ENCODE assay signal across 2 cellular contexts in genomic region chr9:96581823-96582598, GRCh38.
TF ChIP-seq lines count a peak whose summit lies in the region.

No MANE protein-coding gene starts in this region.

TF ChIP-seq in HepG2, 621 proteins besides CTCF, POLR2A, EP300 and RAD21:
- TF ChIP-seq IKZF1 (IDR thresholded peaks at IDR 0.05): no peak
- TF ChIP-seq HDAC1 (CRISPR knock-in tag; IDR thresholded peaks at IDR 0.05): no peak
- no peak for TF ChIP-seq BCL6 (CRISPR knock-in tag; IDR thresholded peaks at IDR 0.05)
- TF ChIP-seq ZNF121 (CRISPR knock-in tag; IDR thresholded peaks at IDR 0.05): no peak
- TF ChIP-seq TSC22D2 (CRISPR knock-in tag; IDR thresholded peaks at IDR 0.05; ENCODE audit: borderline replicate concordance): no peak
- TF ChIP-seq, protein P1, sequence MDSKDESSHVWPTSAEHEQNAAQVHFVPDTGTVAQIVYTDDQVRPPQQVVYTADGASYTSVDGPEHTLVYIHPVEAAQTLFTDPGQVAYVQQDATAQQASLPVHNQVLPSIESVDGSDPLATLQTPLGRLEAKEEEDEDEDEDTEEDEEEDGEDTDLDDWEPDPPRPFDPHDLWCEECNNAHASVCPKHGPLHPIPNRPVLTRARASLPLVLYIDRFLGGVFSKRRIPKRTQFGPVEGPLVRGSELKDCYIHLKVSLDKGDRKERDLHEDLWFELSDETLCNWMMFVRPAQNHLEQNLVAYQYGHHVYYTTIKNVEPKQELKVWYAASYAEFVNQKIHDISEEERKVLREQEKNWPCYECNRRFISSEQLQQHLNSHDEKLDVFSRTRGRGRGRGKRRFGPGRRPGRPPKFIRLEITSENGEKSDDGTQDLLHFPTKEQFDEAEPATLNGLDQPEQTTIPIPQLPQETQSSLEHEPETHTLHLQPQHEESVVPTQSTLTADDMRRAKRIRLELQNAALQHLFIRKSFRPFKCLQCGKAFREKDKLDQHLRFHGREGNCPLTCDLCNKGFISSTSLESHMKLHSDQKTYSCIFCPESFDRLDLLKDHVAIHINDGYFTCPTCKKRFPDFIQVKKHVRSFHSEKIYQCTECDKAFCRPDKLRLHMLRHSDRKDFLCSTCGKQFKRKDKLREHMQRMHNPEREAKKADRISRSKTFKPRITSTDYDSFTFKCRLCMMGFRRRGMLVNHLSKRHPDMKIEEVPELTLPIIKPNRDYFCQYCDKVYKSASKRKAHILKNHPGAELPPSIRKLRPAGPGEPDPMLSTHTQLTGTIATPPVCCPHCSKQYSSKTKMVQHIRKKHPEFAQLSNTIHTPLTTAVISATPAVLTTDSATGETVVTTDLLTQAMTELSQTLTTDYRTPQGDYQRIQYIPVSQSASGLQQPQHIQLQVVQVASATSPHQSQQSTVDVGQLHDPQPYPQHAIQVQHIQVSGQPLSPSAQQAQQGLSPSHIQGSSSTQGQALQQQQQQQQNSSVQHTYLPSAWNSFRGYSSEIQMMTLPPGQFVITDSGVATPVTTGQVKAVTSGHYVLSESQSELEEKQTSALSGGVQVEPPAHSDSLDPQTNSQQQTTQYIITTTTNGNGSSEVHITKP (CRISPR knock-in tag; IDR thresholded peaks at IDR 0.05; ENCODE audit: low read depth): no peak
- TF ChIP-seq PHF20 (CRISPR knock-in tag; IDR thresholded peaks at IDR 0.05): no peak
- TF ChIP-seq KMT2B (CRISPR knock-in tag; IDR thresholded peaks at IDR 0.05): no peak
- TF ChIP-seq HNF1B (CRISPR knock-in tag; IDR thresholded peaks at IDR 0.05): no peak
- TF ChIP-seq HOMEZ (CRISPR knock-in tag; IDR thresholded peaks at IDR 0.05; ENCODE audit: low read depth): no peak
- no peak for TF ChIP-seq SIN3B (IDR thresholded peaks at IDR 0.05; ENCODE audit: low read length)
- no peak for TF ChIP-seq POGZ (CRISPR knock-in tag; IDR thresholded peaks at IDR 0.05)
- TF ChIP-seq TBL1XR1 (IDR thresholded peaks at IDR 0.05; ENCODE audit: borderline replicate concordance, low read length, partially characterized antibody): no peak
- TF ChIP-seq, protein P2, sequence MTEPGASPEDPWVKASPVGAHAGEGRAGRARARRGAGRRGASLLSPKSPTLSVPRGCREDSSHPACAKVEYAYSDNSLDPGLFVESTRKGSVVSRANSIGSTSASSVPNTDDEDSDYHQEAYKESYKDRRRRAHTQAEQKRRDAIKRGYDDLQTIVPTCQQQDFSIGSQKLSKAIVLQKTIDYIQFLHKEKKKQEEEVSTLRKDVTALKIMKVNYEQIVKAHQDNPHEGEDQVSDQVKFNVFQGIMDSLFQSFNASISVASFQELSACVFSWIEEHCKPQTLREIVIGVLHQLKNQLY (CRISPR knock-in tag; IDR thresholded peaks at IDR 0.05): no peak
- TF ChIP-seq ZNF878 (CRISPR knock-in tag; IDR thresholded peaks at IDR 0.05): no peak

TF ChIP-seq in SK-N-SH treated with all-trans-retinoic acid at 6 μM for 48 hours, 23 proteins besides CTCF, POLR2A, EP300 and RAD21:
- TF ChIP-seq BACH2 (CRISPR knock-in tag; IDR thresholded peaks at IDR 0.05; ENCODE audit: borderline replicate concordance) (no peak), ZNF8 (CRISPR knock-in tag; IDR thresholded peaks at IDR 0.05) (no peak), ARNTL (CRISPR knock-in tag; IDR thresholded peaks at IDR 0.05; ENCODE audit: borderline replicate concordance, low read depth) (no peak), OSR1 (CRISPR knock-in tag; IDR thresholded peaks at IDR 0.05) (no peak), ZNF565 (CRISPR knock-in tag; conservative IDR thresholded peaks at IDR 0.05; ENCODE audit: low read depth) (no peak), RARB (CRISPR knock-in tag; IDR thresholded peaks at IDR 0.05) (no peak), CSDC2 (CRISPR knock-in tag; IDR thresholded peaks at IDR 0.05) (no peak), ESRRG (CRISPR knock-in tag; IDR thresholded peaks at IDR 0.05) (no peak), TCF4 (CRISPR knock-in tag; IDR thresholded peaks at IDR 0.05; ENCODE audit: borderline replicate concordance) (no peak), CSRNP3 (CRISPR knock-in tag; IDR thresholded peaks at IDR 0.05) (no peak), ZFP30 (CRISPR knock-in tag; IDR thresholded peaks at IDR 0.05) (no peak), GLIS3 (CRISPR knock-in tag; IDR thresholded peaks at IDR 0.05) (no peak), PPARA (CRISPR knock-in tag; IDR thresholded peaks at IDR 0.05; ENCODE audit: borderline replicate concordance) (no peak), ISL1 (CRISPR knock-in tag; IDR thresholded peaks at IDR 0.05) (no peak), ZC3H10 (CRISPR knock-in tag; IDR thresholded peaks at IDR 0.05) (no peak), ZNF70 (CRISPR knock-in tag; IDR thresholded peaks at IDR 0.05) (no peak), ZFP3 (CRISPR knock-in tag; IDR thresholded peaks at IDR 0.05) (no peak)
- TF ChIP-seq, protein P3, sequence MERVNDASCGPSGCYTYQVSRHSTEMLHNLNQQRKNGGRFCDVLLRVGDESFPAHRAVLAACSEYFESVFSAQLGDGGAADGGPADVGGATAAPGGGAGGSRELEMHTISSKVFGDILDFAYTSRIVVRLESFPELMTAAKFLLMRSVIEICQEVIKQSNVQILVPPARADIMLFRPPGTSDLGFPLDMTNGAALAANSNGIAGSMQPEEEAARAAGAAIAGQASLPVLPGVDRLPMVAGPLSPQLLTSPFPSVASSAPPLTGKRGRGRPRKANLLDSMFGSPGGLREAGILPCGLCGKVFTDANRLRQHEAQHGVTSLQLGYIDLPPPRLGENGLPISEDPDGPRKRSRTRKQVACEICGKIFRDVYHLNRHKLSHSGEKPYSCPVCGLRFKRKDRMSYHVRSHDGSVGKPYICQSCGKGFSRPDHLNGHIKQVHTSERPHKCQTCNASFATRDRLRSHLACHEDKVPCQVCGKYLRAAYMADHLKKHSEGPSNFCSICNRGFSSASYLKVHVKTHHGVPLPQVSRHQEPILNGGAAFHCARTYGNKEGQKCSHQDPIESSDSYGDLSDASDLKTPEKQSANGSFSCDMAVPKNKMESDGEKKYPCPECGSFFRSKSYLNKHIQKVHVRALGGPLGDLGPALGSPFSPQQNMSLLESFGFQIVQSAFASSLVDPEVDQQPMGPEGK (CRISPR knock-in tag; IDR thresholded peaks at IDR 0.05; ENCODE audit: borderline replicate concordance): no peak
- TF ChIP-seq, protein P4, sequence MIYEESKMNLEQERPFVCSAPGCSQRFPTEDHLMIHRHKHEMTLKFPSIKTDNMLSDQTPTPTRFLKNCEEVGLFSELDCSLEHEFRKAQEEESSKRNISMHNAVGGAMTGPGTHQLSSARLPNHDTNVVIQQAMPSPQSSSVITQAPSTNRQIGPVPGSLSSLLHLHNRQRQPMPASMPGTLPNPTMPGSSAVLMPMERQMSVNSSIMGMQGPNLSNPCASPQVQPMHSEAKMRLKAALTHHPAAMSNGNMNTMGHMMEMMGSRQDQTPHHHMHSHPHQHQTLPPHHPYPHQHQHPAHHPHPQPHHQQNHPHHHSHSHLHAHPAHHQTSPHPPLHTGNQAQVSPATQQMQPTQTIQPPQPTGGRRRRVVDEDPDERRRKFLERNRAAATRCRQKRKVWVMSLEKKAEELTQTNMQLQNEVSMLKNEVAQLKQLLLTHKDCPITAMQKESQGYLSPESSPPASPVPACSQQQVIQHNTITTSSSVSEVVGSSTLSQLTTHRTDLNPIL (CRISPR knock-in tag; IDR thresholded peaks at IDR 0.05; ENCODE audit: low read depth): no peak
- TF ChIP-seq, protein P5, sequence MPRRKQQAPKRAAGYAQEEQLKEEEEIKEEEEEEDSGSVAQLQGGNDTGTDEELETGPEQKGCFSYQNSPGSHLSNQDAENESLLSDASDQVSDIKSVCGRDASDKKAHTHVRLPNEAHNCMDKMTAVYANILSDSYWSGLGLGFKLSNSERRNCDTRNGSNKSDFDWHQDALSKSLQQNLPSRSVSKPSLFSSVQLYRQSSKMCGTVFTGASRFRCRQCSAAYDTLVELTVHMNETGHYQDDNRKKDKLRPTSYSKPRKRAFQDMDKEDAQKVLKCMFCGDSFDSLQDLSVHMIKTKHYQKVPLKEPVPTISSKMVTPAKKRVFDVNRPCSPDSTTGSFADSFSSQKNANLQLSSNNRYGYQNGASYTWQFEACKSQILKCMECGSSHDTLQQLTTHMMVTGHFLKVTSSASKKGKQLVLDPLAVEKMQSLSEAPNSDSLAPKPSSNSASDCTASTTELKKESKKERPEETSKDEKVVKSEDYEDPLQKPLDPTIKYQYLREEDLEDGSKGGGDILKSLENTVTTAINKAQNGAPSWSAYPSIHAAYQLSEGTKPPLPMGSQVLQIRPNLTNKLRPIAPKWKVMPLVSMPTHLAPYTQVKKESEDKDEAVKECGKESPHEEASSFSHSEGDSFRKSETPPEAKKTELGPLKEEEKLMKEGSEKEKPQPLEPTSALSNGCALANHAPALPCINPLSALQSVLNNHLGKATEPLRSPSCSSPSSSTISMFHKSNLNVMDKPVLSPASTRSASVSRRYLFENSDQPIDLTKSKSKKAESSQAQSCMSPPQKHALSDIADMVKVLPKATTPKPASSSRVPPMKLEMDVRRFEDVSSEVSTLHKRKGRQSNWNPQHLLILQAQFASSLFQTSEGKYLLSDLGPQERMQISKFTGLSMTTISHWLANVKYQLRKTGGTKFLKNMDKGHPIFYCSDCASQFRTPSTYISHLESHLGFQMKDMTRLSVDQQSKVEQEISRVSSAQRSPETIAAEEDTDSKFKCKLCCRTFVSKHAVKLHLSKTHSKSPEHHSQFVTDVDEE (CRISPR knock-in tag; IDR thresholded peaks at IDR 0.05): no peak
